22 cellular contexts compared by ENCODE assay signal in genomic region chr2:98550165-98550564, GRCh38. TPM values are rescaled to one million over a fixed set of nuclear protein-coding genes. Genes with fewer than 3 reads are reported as not detected.
DNase-seq lines count a peak whose midpoint lies in the region; ATAC-seq and TF ChIP-seq lines count a peak whose summit lies in the region.
"Had no signal": no experiment of that assay in that cellular context is flagged by ENCODE, and none has a peak within 500 bp of the region (broad histone marks: within the 10 kb centered on the region; RNA-seq: fewer than 3 reads in every experiment).

No MANE protein-coding gene starts in this region.

- H4K20me1 ChIP-seq in OCI-LY7 (ENCODE audit: insufficient read depth, low read length), result no peaks in the 10 kb centered on the region

- H3K9me3 ChIP-seq in right cardiac atrium (ENCODE audit: control insufficient read depth, low read length) (no peaks in the 10 kb centered on the region), OCI-LY7 (ENCODE audit: low read length) (no peaks in the 10 kb centered on the region), colonic mucosa (no peaks in the 10 kb centered on the region), tibial artery (no peaks in the 10 kb centered on the region)
- H3K9me3 ChIP-seq: Caco-2 had no signal

- no peak overlapping the region for H3K9ac ChIP-seq in colonic mucosa (ENCODE audit: low read depth in 2 of 2, low read length in 2 of 2)
- H3K9ac ChIP-seq: parathyroid adenoma had no signal

- H3K27me3 ChIP-seq in right cardiac atrium (ENCODE audit: control insufficient read depth, insufficient read depth) (no peaks in the 10 kb centered on the region), colonic mucosa (no peaks in the 10 kb centered on the region), tibial artery (no peaks in the 10 kb centered on the region)
- H3K27me3 ChIP-seq: cardiac muscle cell, dorsolateral prefrontal cortex, hepatocyte had no signal

- CTCF ChIA-PET in OCI-LY7 (lab: Charles Lee; ENCODE audit: unreplicated experiment), result no interaction called here

- ATAC-seq in right cardiac atrium (no peak), GM18861 (IDR thresholded peaks at IDR 0.05; ENCODE audit: unreplicated experiment) (no peak)

- H2AFZ ChIP-seq in OCI-LY7 (ENCODE audit: low read length), result no peak overlapping the region
- H2AFZ ChIP-seq: hepatocyte, parathyroid adenoma had no signal

- intact Hi-C loops in cardiac septum (cut with DNase I), result loop anchor here (10.0 kb wide), 1 partner anchor 65 kb away; no protein-coding TSS in a partner anchor
- intact Hi-C loops in right cardiac atrium (cut with DNase I), result no loop called here
- intact Hi-C loops in OCI-LY7 (cut with micrococcal nuclease; ENCODE audit: unreplicated experiment), result loop anchor here (5.0 kb wide), 1 partner anchor 63 kb away; no protein-coding TSS in a partner anchor
- intact Hi-C loops in colonic mucosa (cut with DNase I), result no loop called here
- intact Hi-C loops in tibial artery (cut with DNase I; ENCODE audit: low total_unique reads), result no loop called here

- H3K27ac ChIP-seq in right cardiac atrium (ENCODE audit: low read length) (no peak overlapping the region), OCI-LY7 (ENCODE audit: low read depth, low read length, poor library complexity, severe bottlenecking) (peak overlapping the region; percentile 81), colonic mucosa (no peak overlapping the region), tibial artery (no peak overlapping the region)
- H3K27ac ChIP-seq: cardiac muscle cell, dorsolateral prefrontal cortex, hepatocyte, parathyroid adenoma had no signal

- no TSS peak for BruUV-seq in OCI-LY7 (replicated peaks; lab: Mats Ljungman, UMichigan)

- H3K4me3 ChIP-seq in right cardiac atrium (ENCODE audit: low read length) (no peak overlapping the region), OCI-LY7 (ENCODE audit: low read depth, low read length, poor library complexity, severe bottlenecking) (no peak overlapping the region), colonic mucosa (no peak overlapping the region), tibial artery (no peak overlapping the region)
- H3K4me3 ChIP-seq: cardiac muscle cell, dorsolateral prefrontal cortex, hepatocyte had no signal

- H3K4me1 ChIP-seq in right cardiac atrium (ENCODE audit: control insufficient read depth, insufficient read depth, low read length) (no peaks in the 10 kb centered on the region), OCI-LY7 (ENCODE audit: insufficient read depth, low read length, poor library complexity, severe bottlenecking) (peaks cover 65% of the 10 kb centered on the region), colonic mucosa (no peaks in the 10 kb centered on the region), tibial artery (no peaks in the 10 kb centered on the region)
- H3K4me1 ChIP-seq: Caco-2, parathyroid adenoma had no signal

- 98% methylated on average over 4 of the region's 4 CpGs for WGBS in right cardiac atrium

- peak; percentile 63 for DNase-seq in cardiac septum (ENCODE audit: low spot score)
- no peak for DNase-seq in right cardiac atrium
- no peak for DNase-seq in OCI-LY7 (ENCODE audit: low spot score)
- DNase-seq in colonic mucosa, result peak; percentile 12
- DNase-seq in tibial artery, result peak; percentile 7 to 53
- DNase-seq in stimulated activated CD4-positive, alpha-beta T cell treated with anti-CD3 and anti-CD28 coated beads, Interleukin-4, amount 100 ng/mL, for 4 hours, result no peak
- DNase-seq: activated CD4-positive, alpha-beta T cell treated with anti-CD3 and anti-CD28 coated beads, Interleukin-2, amount 50 U/mL, for 1 hour; amygdala; dorsolateral prefrontal cortex; foreskin fibroblast; H7; naive B cell; NCI-H1436 treated with DMSO at 0.1 percent for 48 hours; NCI-H2171; NCI-H526 treated with DMSO at 0.1 percent for 48 hours; stimulated activated CD4-positive, alpha-beta T cell treated with anti-CD3 and anti-CD28 coated beads, Interleukin-2, amount 100 ng/mL, for 24 hours; trophoblast cell had no signal

- H3K79me2 ChIP-seq in OCI-LY7 (ENCODE audit: insufficient read depth, low read depth, low read length), result no peaks in the 10 kb centered on the region
- H3K79me2 ChIP-seq: hepatocyte, parathyroid adenoma had no signal

- H3K36me3 ChIP-seq in OCI-LY7 (ENCODE audit: insufficient read depth, low read length) (peaks cover 19% of the 10 kb centered on the region; the same call in 1 of the 2 replicates), colonic mucosa (peaks cover 7% of the 10 kb centered on the region), tibial artery (peaks cover 45 to 94% (median 77%) of the 10 kb centered on the region in 3 donors)

- POLR2A ChIA-PET in OCI-LY7 (lab: Charles Lee), result no interaction called here

- H3K9me2 ChIP-seq in OCI-LY7 (ENCODE audit: insufficient read depth, low read length), result no peaks in the 10 kb centered on the region

- no peak; the same call in 1 of the 2 replicates for TF ChIP-seq CTCF in OCI-LY7 (conservative IDR thresholded peaks at IDR 0.05; ENCODE audit: low read length)
- no peak for TF ChIP-seq CTCF in colonic mucosa (IDR thresholded peaks at IDR 0.05)
- no peak for TF ChIP-seq CTCF in tibial artery (IDR thresholded peaks at IDR 0.05)

- peak overlapping the region; percentile 50 for H3K4me2 ChIP-seq in OCI-LY7 (ENCODE audit: low read length)
- H3K4me2 ChIP-seq: hepatocyte had no signal

RNA-seq across cellular contexts. Expression of gene COA5, which starts 58.1 kb away (rescaled TPM):
- total RNA-seq in cardiac septum (28.3 TPM), right cardiac atrium (10 to 100 TPM; 24.8 to 30.4 (median 28.2) TPM), OCI-LY7 (2022) (32.8 and 33.6 TPM in 2 replicates), colonic mucosa (10 to 100 TPM; 23.5 to 27.1 TPM)
- 37.4 TPM for polyA plus RNA-seq in right cardiac atrium
- 40.0 and 50.1 TPM in 2 replicates for total RNA-seq in OCI-LY7 (2014; rRNA removed; shearing (Covaris generic))

RNA-seq across cellular contexts. Expression of gene UNC50, which starts 58.2 kb away (rescaled TPM):
- total RNA-seq in cardiac septum (27.9 TPM), right cardiac atrium (10 to 100 TPM; 29.4 to 38.1 (median 33.1) TPM), OCI-LY7 (2022) (33.3 and 33.7 TPM in 2 replicates), colonic mucosa (10 to 100 TPM; 29.9 to 30.8 TPM)
- 30.8 TPM for polyA plus RNA-seq in right cardiac atrium
- 19.2 and 24.4 TPM in 2 replicates for total RNA-seq in OCI-LY7 (2014; rRNA removed; shearing (Covaris generic))

Comparison
In these comparisons a context has a peak if more than half of its experiments do, and no peak if none do; other contexts are left out.
1. DNase-seq: peak in cardiac septum (single experiment), colonic mucosa (single experiment) and tibial artery (2 of 2); none in right cardiac atrium (0 of 3), OCI-LY7 (single experiment) and stimulated activated CD4-positive, alpha-beta T cell treated with anti-CD3 and anti-CD28 coated beads, Interleukin-4, amount 100 ng/mL, for 4 hours (0 of 2).
2. intact Hi-C loops: an anchor here in cardiac septum (10.0 kb wide) and OCI-LY7 (5.0 kb wide); none called in right cardiac atrium, colonic mucosa and tibial artery.